ENCODE assay signal across 1 cellular context in genomic region chr5:139415869-139416268, GRCh38.
TF ChIP-seq lines count a peak whose summit lies in the region.

No MANE protein-coding gene starts in this region.

TF ChIP-seq in GM23338, 12 proteins besides CTCF, POLR2A, EP300 and RAD21 (continued from another document):
- TF ChIP-seq JUNB (IDR thresholded peaks at IDR 0.05; ENCODE audit: unreplicated experiment) (no peak), CREB1 (CRISPR knock-in tag; IDR thresholded peaks at IDR 0.05; ENCODE audit: low read depth) (no peak), REST (IDR thresholded peaks at IDR 0.05; ENCODE audit: unreplicated experiment) (no peak), ZNF331 (CRISPR knock-in tag; IDR thresholded peaks at IDR 0.05; ENCODE audit: low read depth) (no peak), EZH2 (IDR thresholded peaks at IDR 0.05; ENCODE audit: low read depth, unreplicated experiment) (no peak), EZH2phosphoT487 (IDR thresholded peaks at IDR 0.05; ENCODE audit: unreplicated experiment) (no peak), POLR2AphosphoS5 (IDR thresholded peaks at IDR 0.05; ENCODE audit: low read depth) (no peak)
